Comparison of ENCODE assay signal across 10 cellular contexts in the genomic region with DNA sequence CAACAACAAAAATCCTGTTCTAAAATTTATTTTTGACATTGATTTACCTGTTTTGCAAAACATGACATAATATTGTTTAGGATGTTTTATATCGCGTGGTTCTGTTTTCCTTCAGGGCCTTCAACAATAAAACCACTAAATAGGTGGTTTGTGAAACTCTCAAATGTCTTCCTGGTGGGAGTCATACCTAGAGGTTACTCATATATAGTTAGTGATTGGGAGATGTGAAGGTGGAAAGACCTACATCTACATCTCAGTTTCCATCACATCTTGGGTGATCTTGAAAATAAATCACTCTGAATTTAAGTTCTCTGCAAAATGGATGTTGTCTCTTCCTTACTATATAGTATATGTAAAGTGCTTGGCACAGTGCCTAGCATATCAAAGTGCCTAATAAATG. TPM values are rescaled to one million over a fixed set of nuclear protein-coding genes. Genes with fewer than 3 reads are reported as not detected.
"Had no signal": no experiment of that assay in that cellular context is flagged by ENCODE, and none has a peak within 500 bp of the region (broad histone marks: within the 10 kb centered on the region; RNA-seq: fewer than 3 reads in every experiment).

No MANE protein-coding gene starts in this region.

- H3K4me1 Mint-ChIP-seq: neural crest cell had no signal

- H3K4me3 Mint-ChIP-seq: endodermal cell, memory B cell, mesothelial cell of epicardium, natural killer cell, neural crest cell had no signal

- H3K27me3 Mint-ChIP-seq: memory B cell had no signal

- DNase-seq: kidney, natural killer cell, sigmoid colon had no signal

- H3K36me3 Mint-ChIP-seq: natural killer cell had no signal

- H3K9me3 Mint-ChIP-seq: endodermal cell, memory B cell, mesothelial cell of epicardium, natural killer cell, neural crest cell had no signal

- H3K27ac Mint-ChIP-seq: endodermal cell, memory B cell, mesothelial cell of epicardium had no signal

RNA-seq across cellular contexts. Expression of gene KIAA0319, which starts 50.1 kb away (rescaled TPM):
- total RNA-seq: left ventricle myocardium inferior, osteocyte, thoracic aorta had no signal
